Comparison of ENCODE assay signal across 1 cellular context in the genomic region with DNA sequence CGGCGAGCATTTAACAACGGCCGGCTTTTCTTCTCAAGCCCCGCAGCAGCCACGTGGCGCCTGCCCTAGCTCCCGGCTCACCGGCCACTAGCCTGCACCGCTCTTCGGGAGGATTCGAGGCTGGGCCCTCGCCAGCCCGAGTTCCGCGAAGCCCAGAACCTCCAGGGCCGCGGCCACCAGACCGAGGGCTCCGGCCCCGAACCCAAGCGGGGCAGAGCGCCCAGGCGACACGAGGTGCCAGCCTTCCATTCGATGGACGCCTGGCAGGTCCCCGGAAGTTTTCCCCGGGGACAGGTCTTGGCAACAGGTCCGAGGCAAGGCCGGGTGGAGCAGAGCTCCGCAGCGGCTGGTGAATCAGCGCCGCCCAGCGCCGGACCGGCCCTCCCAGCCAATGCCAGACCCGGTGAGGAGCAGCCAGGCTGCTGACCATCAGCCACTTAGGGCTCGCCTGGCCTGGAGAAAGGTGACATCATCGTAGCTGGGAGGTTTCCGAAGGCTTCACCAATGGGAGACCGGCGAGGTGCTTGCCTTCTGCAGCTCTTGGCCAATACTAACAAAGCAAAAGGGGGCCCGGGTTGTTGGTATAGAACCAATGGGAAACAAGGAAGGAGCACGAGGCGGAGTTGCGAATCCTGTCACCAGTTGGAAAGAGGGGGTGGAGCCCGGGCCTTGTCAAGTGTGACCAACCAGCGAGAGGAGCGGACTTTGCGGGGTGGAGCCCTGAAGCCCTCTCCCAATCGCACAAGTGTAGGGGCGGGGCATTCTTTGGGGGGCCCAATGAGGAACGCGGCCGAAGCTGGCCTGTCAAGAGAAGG.
A peak's percentile ranks its signal among the peaks of the same experiment; 100 is the strongest.
TF ChIP-seq lines count a peak whose summit lies in the region.

No MANE protein-coding gene starts in this region.

TF ChIP-seq in GM12878, 131 proteins besides CTCF, POLR2A, EP300 and RAD21 (continued from another document):
- TF ChIP-seq, protein P1, sequence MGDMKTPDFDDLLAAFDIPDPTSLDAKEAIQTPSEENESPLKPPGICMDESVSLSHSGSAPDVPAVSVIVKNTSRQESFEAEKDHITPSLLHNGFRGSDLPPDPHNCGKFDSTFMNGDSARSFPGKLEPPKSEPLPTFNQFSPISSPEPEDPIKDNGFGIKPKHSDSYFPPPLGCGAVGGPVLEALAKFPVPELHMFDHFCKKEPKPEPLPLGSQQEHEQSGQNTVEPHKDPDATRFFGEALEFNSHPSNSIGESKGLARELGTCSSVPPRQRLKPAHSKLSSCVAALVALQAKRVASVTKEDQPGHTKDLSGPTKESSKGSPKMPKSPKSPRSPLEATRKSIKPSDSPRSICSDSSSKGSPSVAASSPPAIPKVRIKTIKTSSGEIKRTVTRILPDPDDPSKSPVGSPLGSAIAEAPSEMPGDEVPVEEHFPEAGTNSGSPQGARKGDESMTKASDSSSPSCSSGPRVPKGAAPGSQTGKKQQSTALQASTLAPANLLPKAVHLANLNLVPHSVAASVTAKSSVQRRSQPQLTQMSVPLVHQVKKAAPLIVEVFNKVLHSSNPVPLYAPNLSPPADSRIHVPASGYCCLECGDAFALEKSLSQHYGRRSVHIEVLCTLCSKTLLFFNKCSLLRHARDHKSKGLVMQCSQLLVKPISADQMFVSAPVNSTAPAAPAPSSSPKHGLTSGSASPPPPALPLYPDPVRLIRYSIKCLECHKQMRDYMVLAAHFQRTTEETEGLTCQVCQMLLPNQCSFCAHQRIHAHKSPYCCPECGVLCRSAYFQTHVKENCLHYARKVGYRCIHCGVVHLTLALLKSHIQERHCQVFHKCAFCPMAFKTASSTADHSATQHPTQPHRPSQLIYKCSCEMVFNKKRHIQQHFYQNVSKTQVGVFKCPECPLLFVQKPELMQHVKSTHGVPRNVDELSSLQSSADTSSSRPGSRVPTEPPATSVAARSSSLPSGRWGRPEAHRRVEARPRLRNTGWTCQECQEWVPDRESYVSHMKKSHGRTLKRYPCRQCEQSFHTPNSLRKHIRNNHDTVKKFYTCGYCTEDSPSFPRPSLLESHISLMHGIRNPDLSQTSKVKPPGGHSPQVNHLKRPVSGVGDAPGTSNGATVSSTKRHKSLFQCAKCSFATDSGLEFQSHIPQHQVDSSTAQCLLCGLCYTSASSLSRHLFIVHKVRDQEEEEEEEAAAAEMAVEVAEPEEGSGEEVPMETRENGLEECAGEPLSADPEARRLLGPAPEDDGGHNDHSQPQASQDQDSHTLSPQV (IDR thresholded peaks at IDR 0.05) = no peak
- TF ChIP-seq, protein P2, sequence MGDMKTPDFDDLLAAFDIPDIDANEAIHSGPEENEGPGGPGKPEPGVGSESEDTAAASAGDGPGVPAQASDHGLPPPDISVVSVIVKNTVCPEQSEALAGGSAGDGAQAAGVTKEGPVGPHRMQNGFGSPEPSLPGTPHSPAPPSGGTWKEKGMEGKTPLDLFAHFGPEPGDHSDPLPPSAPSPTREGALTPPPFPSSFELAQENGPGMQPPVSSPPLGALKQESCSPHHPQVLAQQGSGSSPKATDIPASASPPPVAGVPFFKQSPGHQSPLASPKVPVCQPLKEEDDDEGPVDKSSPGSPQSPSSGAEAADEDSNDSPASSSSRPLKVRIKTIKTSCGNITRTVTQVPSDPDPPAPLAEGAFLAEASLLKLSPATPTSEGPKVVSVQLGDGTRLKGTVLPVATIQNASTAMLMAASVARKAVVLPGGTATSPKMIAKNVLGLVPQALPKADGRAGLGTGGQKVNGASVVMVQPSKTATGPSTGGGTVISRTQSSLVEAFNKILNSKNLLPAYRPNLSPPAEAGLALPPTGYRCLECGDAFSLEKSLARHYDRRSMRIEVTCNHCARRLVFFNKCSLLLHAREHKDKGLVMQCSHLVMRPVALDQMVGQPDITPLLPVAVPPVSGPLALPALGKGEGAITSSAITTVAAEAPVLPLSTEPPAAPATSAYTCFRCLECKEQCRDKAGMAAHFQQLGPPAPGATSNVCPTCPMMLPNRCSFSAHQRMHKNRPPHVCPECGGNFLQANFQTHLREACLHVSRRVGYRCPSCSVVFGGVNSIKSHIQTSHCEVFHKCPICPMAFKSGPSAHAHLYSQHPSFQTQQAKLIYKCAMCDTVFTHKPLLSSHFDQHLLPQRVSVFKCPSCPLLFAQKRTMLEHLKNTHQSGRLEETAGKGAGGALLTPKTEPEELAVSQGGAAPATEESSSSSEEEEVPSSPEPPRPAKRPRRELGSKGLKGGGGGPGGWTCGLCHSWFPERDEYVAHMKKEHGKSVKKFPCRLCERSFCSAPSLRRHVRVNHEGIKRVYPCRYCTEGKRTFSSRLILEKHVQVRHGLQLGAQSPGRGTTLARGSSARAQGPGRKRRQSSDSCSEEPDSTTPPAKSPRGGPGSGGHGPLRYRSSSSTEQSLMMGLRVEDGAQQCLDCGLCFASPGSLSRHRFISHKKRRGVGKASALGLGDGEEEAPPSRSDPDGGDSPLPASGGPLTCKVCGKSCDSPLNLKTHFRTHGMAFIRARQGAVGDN (IDR thresholded peaks at IDR 0.05) = peak; percentile 83
- TF ChIP-seq, protein P3, sequence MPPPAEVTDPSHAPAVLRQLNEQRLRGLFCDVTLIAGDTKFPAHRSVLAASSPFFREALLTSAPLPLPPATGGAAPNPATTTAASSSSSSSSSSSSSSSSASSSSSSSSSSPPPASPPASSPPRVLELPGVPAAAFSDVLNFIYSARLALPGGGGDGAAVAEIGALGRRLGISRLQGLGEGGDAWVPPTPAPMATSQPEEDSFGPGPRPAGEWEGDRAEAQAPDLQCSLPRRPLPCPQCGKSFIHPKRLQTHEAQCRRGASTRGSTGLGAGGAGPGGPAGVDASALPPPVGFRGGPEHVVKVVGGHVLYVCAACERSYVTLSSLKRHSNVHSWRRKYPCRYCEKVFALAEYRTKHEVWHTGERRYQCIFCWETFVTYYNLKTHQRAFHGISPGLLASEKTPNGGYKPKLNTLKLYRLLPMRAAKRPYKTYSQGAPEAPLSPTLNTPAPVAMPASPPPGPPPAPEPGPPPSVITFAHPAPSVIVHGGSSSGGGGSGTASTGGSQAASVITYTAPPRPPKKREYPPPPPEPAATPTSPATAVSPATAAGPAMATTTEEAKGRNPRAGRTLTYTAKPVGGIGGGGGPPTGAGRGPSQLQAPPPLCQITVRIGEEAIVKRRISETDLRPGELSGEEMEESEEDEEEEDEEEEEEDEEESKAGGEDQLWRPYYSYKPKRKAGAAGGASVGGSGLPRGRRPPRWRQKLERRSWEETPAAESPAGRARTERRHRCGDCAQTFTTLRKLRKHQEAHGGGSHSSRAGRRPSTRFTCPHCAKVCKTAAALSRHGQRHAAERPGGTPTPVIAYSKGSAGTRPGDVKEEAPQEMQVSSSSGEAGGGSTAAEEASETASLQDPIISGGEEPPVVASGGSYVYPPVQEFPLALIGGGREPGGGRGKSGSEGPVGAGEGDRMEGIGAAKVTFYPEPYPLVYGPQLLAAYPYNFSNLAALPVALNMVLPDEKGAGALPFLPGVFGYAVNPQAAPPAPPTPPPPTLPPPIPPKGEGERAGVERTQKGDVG (CRISPR knock-in tag; IDR thresholded peaks at IDR 0.05) = no peak
- TF ChIP-seq HCFC1 (IDR thresholded peaks at IDR 0.05; ENCODE audit: low read length) (0 out of 2 replicates have a peak, but pooled peaks have one; percentile 2), HDGF (IDR thresholded peaks at IDR 0.05) (peak; percentile 95), BHLHE40 (IDR thresholded peaks at IDR 0.05; ENCODE audit: borderline replicate concordance in 1 of 2, low read depth in 2 of 2, low read length in 1 of 2) (peak in 1 of 2 experiments; percentile 44; a peak in 1 of 4 replicates), ZNF207 (IDR thresholded peaks at IDR 0.05; ENCODE audit: borderline replicate concordance) (peak; percentile 93), MYC (IDR thresholded peaks at IDR 0.05; ENCODE audit: insufficient read depth, insufficient read length, insufficient replicate concordance, low read length, severe bottlenecking) (peak; percentile 69), SMARCA5 (IDR thresholded peaks at IDR 0.05) (peak; percentile 43; the same call in 1 of the 2 replicates), MXI1 (IDR thresholded peaks at IDR 0.05; ENCODE audit: low read depth, low read length) (peak; percentile 88), PML (IDR thresholded peaks at IDR 0.05; ENCODE audit: low read length) (no peak), ATF7 (IDR thresholded peaks at IDR 0.05; ENCODE audit: low read depth) (peak; percentile 99), POLR2AphosphoS5 (IDR thresholded peaks at IDR 0.05; ENCODE audit: low read length) (peak; percentile 80; the same call in 1 of the 2 replicates), RB1 (IDR thresholded peaks at IDR 0.05; ENCODE audit: borderline replicate concordance) (0 out of 2 replicates have a peak, but pooled peaks have one; percentile 54), SUPT20H (IDR thresholded peaks at IDR 0.05; ENCODE audit: borderline replicate concordance, control insufficient read depth, low read depth, low read length) (no peak)
- TF ChIP-seq, protein P4, sequence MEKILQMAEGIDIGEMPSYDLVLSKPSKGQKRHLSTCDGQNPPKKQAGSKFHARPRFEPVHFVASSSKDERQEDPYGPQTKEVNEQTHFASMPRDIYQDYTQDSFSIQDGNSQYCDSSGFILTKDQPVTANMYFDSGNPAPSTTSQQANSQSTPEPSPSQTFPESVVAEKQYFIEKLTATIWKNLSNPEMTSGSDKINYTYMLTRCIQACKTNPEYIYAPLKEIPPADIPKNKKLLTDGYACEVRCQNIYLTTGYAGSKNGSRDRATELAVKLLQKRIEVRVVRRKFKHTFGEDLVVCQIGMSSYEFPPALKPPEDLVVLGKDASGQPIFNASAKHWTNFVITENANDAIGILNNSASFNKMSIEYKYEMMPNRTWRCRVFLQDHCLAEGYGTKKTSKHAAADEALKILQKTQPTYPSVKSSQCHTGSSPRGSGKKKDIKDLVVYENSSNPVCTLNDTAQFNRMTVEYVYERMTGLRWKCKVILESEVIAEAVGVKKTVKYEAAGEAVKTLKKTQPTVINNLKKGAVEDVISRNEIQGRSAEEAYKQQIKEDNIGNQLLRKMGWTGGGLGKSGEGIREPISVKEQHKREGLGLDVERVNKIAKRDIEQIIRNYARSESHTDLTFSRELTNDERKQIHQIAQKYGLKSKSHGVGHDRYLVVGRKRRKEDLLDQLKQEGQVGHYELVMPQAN (conservative IDR thresholded peaks at IDR 0.05) = peak; percentile 95; the same call in 1 of the 2 replicates
- TF ChIP-seq, protein P5, sequence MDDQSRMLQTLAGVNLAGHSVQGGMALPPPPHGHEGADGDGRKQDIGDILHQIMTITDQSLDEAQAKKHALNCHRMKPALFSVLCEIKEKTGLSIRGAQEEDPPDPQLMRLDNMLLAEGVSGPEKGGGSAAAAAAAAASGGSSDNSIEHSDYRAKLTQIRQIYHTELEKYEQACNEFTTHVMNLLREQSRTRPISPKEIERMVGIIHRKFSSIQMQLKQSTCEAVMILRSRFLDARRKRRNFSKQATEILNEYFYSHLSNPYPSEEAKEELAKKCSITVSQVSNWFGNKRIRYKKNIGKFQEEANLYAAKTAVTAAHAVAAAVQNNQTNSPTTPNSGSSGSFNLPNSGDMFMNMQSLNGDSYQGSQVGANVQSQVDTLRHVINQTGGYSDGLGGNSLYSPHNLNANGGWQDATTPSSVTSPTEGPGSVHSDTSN (IDR thresholded peaks at IDR 0.05; ENCODE audit: insufficient replicate concordance, low read depth, low read length) = peak; percentile 22
- TF ChIP-seq, protein P6, sequence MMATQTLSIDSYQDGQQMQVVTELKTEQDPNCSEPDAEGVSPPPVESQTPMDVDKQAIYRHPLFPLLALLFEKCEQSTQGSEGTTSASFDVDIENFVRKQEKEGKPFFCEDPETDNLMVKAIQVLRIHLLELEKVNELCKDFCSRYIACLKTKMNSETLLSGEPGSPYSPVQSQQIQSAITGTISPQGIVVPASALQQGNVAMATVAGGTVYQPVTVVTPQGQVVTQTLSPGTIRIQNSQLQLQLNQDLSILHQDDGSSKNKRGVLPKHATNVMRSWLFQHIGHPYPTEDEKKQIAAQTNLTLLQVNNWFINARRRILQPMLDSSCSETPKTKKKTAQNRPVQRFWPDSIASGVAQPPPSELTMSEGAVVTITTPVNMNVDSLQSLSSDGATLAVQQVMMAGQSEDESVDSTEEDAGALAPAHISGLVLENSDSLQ (IDR thresholded peaks at IDR 0.05) = peak; percentile 77
- TF ChIP-seq, protein P7, sequence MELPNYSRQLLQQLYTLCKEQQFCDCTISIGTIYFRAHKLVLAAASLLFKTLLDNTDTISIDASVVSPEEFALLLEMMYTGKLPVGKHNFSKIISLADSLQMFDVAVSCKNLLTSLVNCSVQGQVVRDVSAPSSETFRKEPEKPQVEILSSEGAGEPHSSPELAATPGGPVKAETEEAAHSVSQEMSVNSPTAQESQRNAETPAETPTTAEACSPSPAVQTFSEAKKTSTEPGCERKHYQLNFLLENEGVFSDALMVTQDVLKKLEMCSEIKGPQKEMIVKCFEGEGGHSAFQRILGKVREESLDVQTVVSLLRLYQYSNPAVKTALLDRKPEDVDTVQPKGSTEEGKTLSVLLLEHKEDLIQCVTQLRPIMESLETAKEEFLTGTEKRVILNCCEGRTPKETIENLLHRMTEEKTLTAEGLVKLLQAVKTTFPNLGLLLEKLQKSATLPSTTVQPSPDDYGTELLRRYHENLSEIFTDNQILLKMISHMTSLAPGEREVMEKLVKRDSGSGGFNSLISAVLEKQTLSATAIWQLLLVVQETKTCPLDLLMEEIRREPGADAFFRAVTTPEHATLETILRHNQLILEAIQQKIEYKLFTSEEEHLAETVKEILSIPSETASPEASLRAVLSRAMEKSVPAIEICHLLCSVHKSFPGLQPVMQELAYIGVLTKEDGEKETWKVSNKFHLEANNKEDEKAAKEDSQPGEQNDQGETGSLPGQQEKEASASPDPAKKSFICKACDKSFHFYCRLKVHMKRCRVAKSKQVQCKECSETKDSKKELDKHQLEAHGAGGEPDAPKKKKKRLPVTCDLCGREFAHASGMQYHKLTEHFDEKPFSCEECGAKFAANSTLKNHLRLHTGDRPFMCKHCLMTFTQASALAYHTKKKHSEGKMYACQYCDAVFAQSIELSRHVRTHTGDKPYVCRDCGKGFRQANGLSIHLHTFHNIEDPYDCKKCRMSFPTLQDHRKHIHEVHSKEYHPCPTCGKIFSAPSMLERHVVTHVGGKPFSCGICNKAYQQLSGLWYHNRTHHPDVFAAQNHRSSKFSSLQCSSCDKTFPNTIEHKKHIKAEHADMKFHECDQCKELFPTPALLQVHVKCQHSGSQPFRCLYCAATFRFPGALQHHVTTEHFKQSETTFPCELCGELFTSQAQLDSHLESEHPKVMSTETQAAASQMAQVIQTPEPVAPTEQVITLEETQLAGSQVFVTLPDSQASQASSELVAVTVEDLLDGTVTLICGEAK (IDR thresholded peaks at IDR 0.05; ENCODE audit: borderline replicate concordance) = peak; percentile 36; the same call in 1 of the 2 replicates
- TF ChIP-seq, protein P8, sequence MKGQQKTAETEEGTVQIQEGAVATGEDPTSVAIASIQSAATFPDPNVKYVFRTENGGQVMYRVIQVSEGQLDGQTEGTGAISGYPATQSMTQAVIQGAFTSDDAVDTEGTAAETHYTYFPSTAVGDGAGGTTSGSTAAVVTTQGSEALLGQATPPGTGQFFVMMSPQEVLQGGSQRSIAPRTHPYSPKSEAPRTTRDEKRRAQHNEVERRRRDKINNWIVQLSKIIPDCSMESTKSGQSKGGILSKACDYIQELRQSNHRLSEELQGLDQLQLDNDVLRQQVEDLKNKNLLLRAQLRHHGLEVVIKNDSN (IDR thresholded peaks at IDR 0.05; ENCODE audit: borderline replicate concordance, extremely low read length, insufficient read depth, low read depth, low read length) = peak; percentile 7
